1 cellular context compared by ENCODE assay signal in the genomic region with DNA sequence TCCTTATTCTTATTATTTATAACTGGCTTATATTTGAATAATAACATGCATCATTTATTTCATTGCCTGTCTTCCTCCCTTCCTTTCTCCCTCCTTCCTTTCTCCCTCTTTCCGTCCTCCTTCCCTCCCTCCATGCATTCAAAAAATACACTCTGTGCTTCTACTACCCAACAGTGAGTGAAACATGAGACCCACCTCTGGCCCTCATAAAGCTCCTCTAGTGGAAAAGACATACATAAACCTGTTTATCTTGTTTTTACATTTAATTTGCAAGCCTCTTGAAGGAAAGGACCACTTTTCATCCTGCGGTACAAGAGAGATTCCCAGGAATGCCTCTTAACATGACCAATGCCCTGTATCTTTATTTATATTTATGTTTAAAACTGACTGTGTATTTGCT.
A peak's percentile ranks its signal among the peaks of the same experiment; 100 is the strongest.
TF ChIP-seq lines count a peak whose summit lies in the region.

No MANE protein-coding gene starts in this region.

TF ChIP-seq in HEK293, 187 proteins besides CTCF, POLR2A, EP300 and RAD21 (continued from another document and continues in another):
- TF ChIP-seq, protein P1, sequence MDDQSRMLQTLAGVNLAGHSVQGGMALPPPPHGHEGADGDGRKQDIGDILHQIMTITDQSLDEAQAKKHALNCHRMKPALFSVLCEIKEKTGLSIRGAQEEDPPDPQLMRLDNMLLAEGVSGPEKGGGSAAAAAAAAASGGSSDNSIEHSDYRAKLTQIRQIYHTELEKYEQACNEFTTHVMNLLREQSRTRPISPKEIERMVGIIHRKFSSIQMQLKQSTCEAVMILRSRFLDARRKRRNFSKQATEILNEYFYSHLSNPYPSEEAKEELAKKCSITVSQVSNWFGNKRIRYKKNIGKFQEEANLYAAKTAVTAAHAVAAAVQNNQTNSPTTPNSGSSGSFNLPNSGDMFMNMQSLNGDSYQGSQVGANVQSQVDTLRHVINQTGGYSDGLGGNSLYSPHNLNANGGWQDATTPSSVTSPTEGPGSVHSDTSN (CRISPR knock-in tag; IDR thresholded peaks at IDR 0.05): no peak
- peak; percentile 90 for TF ChIP-seq WT1 (tag by site-specific recombination; IDR thresholded peaks at IDR 0.05)
- no peak for TF ChIP-seq GFI1B (tag by site-specific recombination; IDR thresholded peaks at IDR 0.05)
- TF ChIP-seq ZNF623 (tag by site-specific recombination; IDR thresholded peaks at IDR 0.05): no peak
- no peak for TF ChIP-seq TRIM28 (IDR thresholded peaks at IDR 0.05; ENCODE audit: borderline replicate concordance, low read length)
- TF ChIP-seq ZNF701 (tag by site-specific recombination; IDR thresholded peaks at IDR 0.05): no peak
- no peak for TF ChIP-seq ZNF664 (tag by site-specific recombination; IDR thresholded peaks at IDR 0.05)
- TF ChIP-seq, protein P2, sequence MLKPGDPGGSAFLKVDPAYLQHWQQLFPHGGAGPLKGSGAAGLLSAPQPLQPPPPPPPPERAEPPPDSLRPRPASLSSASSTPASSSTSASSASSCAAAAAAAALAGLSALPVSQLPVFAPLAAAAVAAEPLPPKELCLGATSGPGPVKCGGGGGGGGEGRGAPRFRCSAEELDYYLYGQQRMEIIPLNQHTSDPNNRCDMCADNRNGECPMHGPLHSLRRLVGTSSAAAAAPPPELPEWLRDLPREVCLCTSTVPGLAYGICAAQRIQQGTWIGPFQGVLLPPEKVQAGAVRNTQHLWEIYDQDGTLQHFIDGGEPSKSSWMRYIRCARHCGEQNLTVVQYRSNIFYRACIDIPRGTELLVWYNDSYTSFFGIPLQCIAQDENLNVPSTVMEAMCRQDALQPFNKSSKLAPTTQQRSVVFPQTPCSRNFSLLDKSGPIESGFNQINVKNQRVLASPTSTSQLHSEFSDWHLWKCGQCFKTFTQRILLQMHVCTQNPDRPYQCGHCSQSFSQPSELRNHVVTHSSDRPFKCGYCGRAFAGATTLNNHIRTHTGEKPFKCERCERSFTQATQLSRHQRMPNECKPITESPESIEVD (tag by site-specific recombination; IDR thresholded peaks at IDR 0.05): peak; percentile 92
- TF ChIP-seq, protein P3, sequence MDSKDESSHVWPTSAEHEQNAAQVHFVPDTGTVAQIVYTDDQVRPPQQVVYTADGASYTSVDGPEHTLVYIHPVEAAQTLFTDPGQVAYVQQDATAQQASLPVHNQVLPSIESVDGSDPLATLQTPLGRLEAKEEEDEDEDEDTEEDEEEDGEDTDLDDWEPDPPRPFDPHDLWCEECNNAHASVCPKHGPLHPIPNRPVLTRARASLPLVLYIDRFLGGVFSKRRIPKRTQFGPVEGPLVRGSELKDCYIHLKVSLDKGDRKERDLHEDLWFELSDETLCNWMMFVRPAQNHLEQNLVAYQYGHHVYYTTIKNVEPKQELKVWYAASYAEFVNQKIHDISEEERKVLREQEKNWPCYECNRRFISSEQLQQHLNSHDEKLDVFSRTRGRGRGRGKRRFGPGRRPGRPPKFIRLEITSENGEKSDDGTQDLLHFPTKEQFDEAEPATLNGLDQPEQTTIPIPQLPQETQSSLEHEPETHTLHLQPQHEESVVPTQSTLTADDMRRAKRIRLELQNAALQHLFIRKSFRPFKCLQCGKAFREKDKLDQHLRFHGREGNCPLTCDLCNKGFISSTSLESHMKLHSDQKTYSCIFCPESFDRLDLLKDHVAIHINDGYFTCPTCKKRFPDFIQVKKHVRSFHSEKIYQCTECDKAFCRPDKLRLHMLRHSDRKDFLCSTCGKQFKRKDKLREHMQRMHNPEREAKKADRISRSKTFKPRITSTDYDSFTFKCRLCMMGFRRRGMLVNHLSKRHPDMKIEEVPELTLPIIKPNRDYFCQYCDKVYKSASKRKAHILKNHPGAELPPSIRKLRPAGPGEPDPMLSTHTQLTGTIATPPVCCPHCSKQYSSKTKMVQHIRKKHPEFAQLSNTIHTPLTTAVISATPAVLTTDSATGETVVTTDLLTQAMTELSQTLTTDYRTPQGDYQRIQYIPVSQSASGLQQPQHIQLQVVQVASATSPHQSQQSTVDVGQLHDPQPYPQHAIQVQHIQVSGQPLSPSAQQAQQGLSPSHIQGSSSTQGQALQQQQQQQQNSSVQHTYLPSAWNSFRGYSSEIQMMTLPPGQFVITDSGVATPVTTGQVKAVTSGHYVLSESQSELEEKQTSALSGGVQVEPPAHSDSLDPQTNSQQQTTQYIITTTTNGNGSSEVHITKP (tag by site-specific recombination; IDR thresholded peaks at IDR 0.05): no peak
- TF ChIP-seq ZNF112 (tag by site-specific recombination; IDR thresholded peaks at IDR 0.05): no peak
- TF ChIP-seq ZNF274 (IDR thresholded peaks at IDR 0.05; ENCODE audit: low read length): no peak
- TF ChIP-seq ZNF274 (tag by site-specific recombination; IDR thresholded peaks at IDR 0.05; ENCODE audit: borderline replicate concordance): no peak
- no peak for TF ChIP-seq ZIC2 (tag by site-specific recombination; IDR thresholded peaks at IDR 0.05)
- no peak for TF ChIP-seq ZNF426 (tag by site-specific recombination; IDR thresholded peaks at IDR 0.05)
- TF ChIP-seq, protein P4, sequence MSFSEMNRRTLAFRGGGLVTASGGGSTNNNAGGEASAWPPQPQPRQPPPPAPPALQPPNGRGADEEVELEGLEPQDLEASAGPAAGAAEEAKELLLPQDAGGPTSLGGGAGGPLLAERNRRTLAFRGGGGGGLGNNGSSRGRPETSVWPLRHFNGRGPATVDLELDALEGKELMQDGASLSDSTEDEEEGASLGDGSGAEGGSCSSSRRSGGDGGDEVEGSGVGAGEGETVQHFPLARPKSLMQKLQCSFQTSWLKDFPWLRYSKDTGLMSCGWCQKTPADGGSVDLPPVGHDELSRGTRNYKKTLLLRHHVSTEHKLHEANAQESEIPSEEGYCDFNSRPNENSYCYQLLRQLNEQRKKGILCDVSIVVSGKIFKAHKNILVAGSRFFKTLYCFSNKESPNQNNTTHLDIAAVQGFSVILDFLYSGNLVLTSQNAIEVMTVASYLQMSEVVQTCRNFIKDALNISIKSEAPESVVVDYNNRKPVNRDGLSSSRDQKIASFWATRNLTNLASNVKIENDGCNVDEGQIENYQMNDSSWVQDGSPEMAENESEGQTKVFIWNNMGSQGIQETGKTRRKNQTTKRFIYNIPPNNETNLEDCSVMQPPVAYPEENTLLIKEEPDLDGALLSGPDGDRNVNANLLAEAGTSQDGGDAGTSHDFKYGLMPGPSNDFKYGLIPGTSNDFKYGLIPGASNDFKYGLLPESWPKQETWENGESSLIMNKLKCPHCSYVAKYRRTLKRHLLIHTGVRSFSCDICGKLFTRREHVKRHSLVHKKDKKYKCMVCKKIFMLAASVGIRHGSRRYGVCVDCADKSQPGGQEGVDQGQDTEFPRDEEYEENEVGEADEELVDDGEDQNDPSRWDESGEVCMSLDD (tag by site-specific recombination; IDR thresholded peaks at IDR 0.05): no peak
- TF ChIP-seq YY1 (tag by site-specific recombination; IDR thresholded peaks at IDR 0.05): no peak
- TF ChIP-seq, protein P5, sequence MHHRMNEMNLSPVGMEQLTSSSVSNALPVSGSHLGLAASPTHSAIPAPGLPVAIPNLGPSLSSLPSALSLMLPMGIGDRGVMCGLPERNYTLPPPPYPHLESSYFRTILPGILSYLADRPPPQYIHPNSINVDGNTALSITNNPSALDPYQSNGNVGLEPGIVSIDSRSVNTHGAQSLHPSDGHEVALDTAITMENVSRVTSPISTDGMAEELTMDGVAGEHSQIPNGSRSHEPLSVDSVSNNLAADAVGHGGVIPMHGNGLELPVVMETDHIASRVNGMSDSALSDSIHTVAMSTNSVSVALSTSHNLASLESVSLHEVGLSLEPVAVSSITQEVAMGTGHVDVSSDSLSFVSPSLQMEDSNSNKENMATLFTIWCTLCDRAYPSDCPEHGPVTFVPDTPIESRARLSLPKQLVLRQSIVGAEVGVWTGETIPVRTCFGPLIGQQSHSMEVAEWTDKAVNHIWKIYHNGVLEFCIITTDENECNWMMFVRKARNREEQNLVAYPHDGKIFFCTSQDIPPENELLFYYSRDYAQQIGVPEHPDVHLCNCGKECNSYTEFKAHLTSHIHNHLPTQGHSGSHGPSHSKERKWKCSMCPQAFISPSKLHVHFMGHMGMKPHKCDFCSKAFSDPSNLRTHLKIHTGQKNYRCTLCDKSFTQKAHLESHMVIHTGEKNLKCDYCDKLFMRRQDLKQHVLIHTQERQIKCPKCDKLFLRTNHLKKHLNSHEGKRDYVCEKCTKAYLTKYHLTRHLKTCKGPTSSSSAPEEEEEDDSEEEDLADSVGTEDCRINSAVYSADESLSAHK (tag by site-specific recombination; IDR thresholded peaks at IDR 0.05): 0 out of 2 replicates have a peak, but pooled peaks have one; percentile 54
- TF ChIP-seq, protein P6, sequence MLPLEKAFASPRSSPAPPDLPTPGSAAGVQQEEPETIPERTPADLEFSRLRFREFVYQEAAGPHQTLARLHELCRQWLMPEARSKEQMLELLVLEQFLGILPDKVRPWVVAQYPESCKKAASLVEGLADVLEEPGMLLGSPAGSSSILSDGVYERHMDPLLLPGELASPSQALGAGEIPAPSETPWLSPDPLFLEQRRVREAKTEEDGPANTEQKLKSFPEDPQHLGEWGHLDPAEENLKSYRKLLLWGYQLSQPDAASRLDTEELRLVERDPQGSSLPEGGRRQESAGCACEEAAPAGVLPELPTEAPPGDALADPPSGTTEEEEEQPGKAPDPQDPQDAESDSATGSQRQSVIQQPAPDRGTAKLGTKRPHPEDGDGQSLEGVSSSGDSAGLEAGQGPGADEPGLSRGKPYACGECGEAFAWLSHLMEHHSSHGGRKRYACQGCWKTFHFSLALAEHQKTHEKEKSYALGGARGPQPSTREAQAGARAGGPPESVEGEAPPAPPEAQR (tag by site-specific recombination; IDR thresholded peaks at IDR 0.05): no peak
- no peak for TF ChIP-seq ZNF677 (tag by site-specific recombination; IDR thresholded peaks at IDR 0.05)
- no peak for TF ChIP-seq REPIN1 (tag by site-specific recombination; IDR thresholded peaks at IDR 0.05; ENCODE audit: low read depth)
- TF ChIP-seq KLF7 (tag by site-specific recombination; IDR thresholded peaks at IDR 0.05; ENCODE audit: borderline replicate concordance): no peak
- no peak for TF ChIP-seq ZNF169 (tag by site-specific recombination; IDR thresholded peaks at IDR 0.05)
- TF ChIP-seq ZNF174 (tag by site-specific recombination; IDR thresholded peaks at IDR 0.05): no peak
- TF ChIP-seq HOXA7 (CRISPR knock-in tag; IDR thresholded peaks at IDR 0.05; ENCODE audit: borderline replicate concordance): no peak
- TF ChIP-seq BCL11B (tag by site-specific recombination; IDR thresholded peaks at IDR 0.05; ENCODE audit: low read depth): no peak
- no peak for TF ChIP-seq RBAK (tag by site-specific recombination; IDR thresholded peaks at IDR 0.05)
- TF ChIP-seq ZNF768 (tag by site-specific recombination; IDR thresholded peaks at IDR 0.05): no peak
- TF ChIP-seq, protein P7, sequence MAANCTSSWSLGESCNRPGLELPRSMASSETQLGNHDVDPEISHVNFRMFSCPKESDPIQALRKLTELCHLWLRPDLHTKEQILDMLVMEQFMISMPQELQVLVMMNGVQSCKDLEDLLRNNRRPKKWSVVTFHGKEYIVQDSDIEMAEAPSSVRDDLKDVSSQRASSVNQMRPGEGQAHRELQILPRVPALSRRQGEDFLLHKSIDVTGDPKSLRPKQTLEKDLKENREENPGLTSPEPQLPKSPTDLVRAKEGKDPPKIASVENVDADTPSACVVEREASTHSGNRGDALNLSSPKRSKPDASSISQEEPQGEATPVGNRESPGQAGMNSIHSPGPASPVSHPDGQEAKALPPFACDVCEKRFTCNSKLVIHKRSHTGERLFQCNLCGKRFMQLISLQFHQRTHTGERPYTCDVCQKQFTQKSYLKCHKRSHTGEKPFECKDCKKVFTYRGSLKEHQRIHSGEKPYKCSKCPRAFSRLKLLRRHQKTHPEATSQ (tag by site-specific recombination; IDR thresholded peaks at IDR 0.05): no peak
- TF ChIP-seq ZNF24 (tag by site-specific recombination; IDR thresholded peaks at IDR 0.05): no peak
- TF ChIP-seq ZNF747 (tag by site-specific recombination; IDR thresholded peaks at IDR 0.05): no peak
- no peak for TF ChIP-seq ZNF324 (tag by site-specific recombination; IDR thresholded peaks at IDR 0.05)
- no peak for TF ChIP-seq MYNN (tag by site-specific recombination; IDR thresholded peaks at IDR 0.05; ENCODE audit: borderline replicate concordance)
- TF ChIP-seq SP2 (tag by site-specific recombination; IDR thresholded peaks at IDR 0.05): no peak
- TF ChIP-seq ZNF600 (tag by site-specific recombination; IDR thresholded peaks at IDR 0.05): no peak
- no peak for TF ChIP-seq ZNF501 (tag by site-specific recombination; IDR thresholded peaks at IDR 0.05)
- TF ChIP-seq ZNF37A (tag by site-specific recombination; IDR thresholded peaks at IDR 0.05): no peak
- no peak for TF ChIP-seq ZNF777 (tag by site-specific recombination; IDR thresholded peaks at IDR 0.05; ENCODE audit: borderline replicate concordance)
- TF ChIP-seq, protein P8, sequence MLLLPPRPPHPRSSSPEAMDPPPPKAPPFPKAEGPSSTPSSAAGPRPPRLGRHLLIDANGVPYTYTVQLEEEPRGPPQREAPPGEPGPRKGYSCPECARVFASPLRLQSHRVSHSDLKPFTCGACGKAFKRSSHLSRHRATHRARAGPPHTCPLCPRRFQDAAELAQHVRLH (tag by site-specific recombination; IDR thresholded peaks at IDR 0.05): no peak
- peak; percentile 43; the same call in 1 of the 2 replicates for TF ChIP-seq ZNF843 (tag by site-specific recombination; IDR thresholded peaks at IDR 0.05)
- TF ChIP-seq, protein P9, sequence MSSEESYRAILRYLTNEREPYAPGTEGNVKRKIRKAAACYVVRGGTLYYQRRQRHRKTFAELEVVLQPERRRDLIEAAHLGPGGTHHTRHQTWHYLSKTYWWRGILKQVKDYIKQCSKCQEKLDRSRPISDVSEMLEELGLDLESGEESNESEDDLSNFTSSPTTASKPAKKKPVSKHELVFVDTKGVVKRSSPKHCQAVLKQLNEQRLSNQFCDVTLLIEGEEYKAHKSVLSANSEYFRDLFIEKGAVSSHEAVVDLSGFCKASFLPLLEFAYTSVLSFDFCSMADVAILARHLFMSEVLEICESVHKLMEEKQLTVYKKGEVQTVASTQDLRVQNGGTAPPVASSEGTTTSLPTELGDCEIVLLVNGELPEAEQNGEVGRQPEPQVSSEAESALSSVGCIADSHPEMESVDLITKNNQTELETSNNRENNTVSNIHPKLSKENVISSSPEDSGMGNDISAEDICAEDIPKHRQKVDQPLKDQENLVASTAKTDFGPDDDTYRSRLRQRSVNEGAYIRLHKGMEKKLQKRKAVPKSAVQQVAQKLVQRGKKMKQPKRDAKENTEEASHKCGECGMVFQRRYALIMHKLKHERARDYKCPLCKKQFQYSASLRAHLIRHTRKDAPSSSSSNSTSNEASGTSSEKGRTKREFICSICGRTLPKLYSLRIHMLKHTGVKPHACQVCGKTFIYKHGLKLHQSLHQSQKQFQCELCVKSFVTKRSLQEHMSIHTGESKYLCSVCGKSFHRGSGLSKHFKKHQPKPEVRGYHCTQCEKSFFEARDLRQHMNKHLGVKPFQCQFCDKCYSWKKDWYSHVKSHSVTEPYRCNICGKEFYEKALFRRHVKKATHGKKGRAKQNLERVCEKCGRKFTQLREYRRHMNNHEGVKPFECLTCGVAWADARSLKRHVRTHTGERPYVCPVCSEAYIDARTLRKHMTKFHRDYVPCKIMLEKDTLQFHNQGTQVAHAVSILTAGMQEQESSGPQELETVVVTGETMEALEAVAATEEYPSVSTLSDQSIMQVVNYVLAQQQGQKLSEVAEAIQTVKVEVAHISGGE (tag by site-specific recombination; conservative IDR thresholded peaks at IDR 0.05; ENCODE audit: low read depth): no peak
- 0 out of 2 replicates have a peak, but pooled peaks have one; percentile 40 for TF ChIP-seq ZNF561 (tag by site-specific recombination; IDR thresholded peaks at IDR 0.05; ENCODE audit: borderline replicate concordance)
- no peak for TF ChIP-seq MZF1 (tag by site-specific recombination; IDR thresholded peaks at IDR 0.05; ENCODE audit: borderline replicate concordance)
- no peak for TF ChIP-seq KLF10 (tag by site-specific recombination; IDR thresholded peaks at IDR 0.05)
